9 cellular contexts compared by ENCODE assay signal in genomic region chr13:26759156-26759906, GRCh38. TPM values are rescaled to one million over a fixed set of nuclear protein-coding genes. Genes with fewer than 3 reads are reported as not detected.
DNase-seq lines count a peak whose midpoint lies in the region; ATAC-seq and TF ChIP-seq lines count a peak whose summit lies in the region.
"Had no signal": no experiment of that assay in that cellular context is flagged by ENCODE, and none has a peak within 500 bp of the region (broad histone marks: within the 10 kb centered on the region; RNA-seq: fewer than 3 reads in every experiment).

No MANE protein-coding gene starts in this region.

- no peaks in the 10 kb centered on the region for H3K36me3 Mint-ChIP-seq in activated CD8-positive, alpha-beta T cell treated with anti-CD3 and anti-CD28 coated beads for 36 hours (ENCODE audit: low read depth)

- H3K9me3 ChIP-seq in HUES48 (ENCODE audit: control insufficient read depth, insufficient read depth, low read length) (no peaks in the 10 kb centered on the region), iPS-15b (ENCODE audit: control insufficient read depth, insufficient read depth, low read length) (no peaks in the 10 kb centered on the region), spleen (no peaks in the 10 kb centered on the region)

- ATAC-seq in activated CD8-positive, alpha-beta T cell treated with anti-CD3 and anti-CD28 coated beads for 36 hours: no peak

- H3K27ac ChIP-seq in HUES48 (ENCODE audit: low read depth, low read length): no peak overlapping the region
- H3K27ac ChIP-seq in spleen: no peak overlapping the region

- POLR2A ChIA-PET in activated CD8-positive, alpha-beta T cell treated with anti-CD3 and anti-CD28 coated beads for 36 hours (lab: Charles Lee): no interaction called here

- H3K4me1 Mint-ChIP-seq in activated CD8-positive, alpha-beta T cell treated with anti-CD3 and anti-CD28 coated beads for 36 hours (ENCODE audit: low read depth): peaks cover 7% of the 10 kb centered on the region

- H3K27ac Mint-ChIP-seq in activated CD8-positive, alpha-beta T cell treated with anti-CD3 and anti-CD28 coated beads for 36 hours: no peak overlapping the region
- H3K27ac Mint-ChIP-seq: T-helper 1 cell treated with Interleukin-12 subunit alpha and Interleukin-12 subunit beta and Interleukin-4 antibody, amounts not matched to agents 30 μg/mL and 1 μg/mL, for 36 hours had no signal

- CTCF ChIA-PET in activated CD8-positive, alpha-beta T cell treated with anti-CD3 and anti-CD28 coated beads for 36 hours (lab: Charles Lee): no interaction called here

- H3K4me3 Mint-ChIP-seq in activated CD8-positive, alpha-beta T cell treated with anti-CD3 and anti-CD28 coated beads for 36 hours: peak overlapping the region; percentile 62
- H3K4me3 Mint-ChIP-seq: T-helper 1 cell treated with Interleukin-12 subunit alpha and Interleukin-12 subunit beta and Interleukin-4 antibody, amounts not matched to agents 30 μg/mL and 1 μg/mL, for 36 hours had no signal

- no peaks in the 10 kb centered on the region for H3K9me3 Mint-ChIP-seq in activated CD8-positive, alpha-beta T cell treated with anti-CD3 and anti-CD28 coated beads for 36 hours
- H3K9me3 Mint-ChIP-seq: T-helper 1 cell treated with Interleukin-12 subunit alpha and Interleukin-12 subunit beta and Interleukin-4 antibody, amounts not matched to agents 30 μg/mL and 1 μg/mL, for 36 hours had no signal

- H3K4me3 ChIP-seq in HUES48 (ENCODE audit: low read depth, low read length): peak overlapping the region; percentile 56
- H3K4me3 ChIP-seq in iPS-15b (ENCODE audit: low read depth, low read length): peak overlapping the region; percentile 65
- H3K4me3 ChIP-seq in spleen: peak overlapping the region in 5 of 8 donors; percentile 24 to 66 (median 27)

- DNase-seq in activated CD8-positive, alpha-beta T cell treated with anti-CD3 and anti-CD28 coated beads for 36 hours: no peak
- DNase-seq in spleen (no peak), NCI-H1105 (lab: John Stamatoyannopoulos, UW) (no peak), NCI-H1694 (lab: John Stamatoyannopoulos, UW) (no peak), dermis blood vessel endothelial cell (no peak)
- DNase-seq: NCI-H510A treated with DMSO at 0.1 percent for 48 hours had no signal

- 0 out of 2 replicates have a peak, but pooled peaks cover 4% of the 10 kb centered on the region for H3K4me1 ChIP-seq in HUES48 (ENCODE audit: control insufficient read depth, insufficient read depth, low read length)
- no peaks in the 10 kb centered on the region for H3K4me1 ChIP-seq in iPS-15b (ENCODE audit: control insufficient read depth, insufficient read depth, low read length)
- H3K4me1 ChIP-seq in spleen: peaks cover 4 to 19% (median 11%) of the 10 kb centered on the region in 6 donors

- intact Hi-C loops in activated CD8-positive, alpha-beta T cell treated with anti-CD3 and anti-CD28 coated beads for 36 hours (cut with micrococcal nuclease): no loop called here
- intact Hi-C loops in spleen (cut with DNase I; ENCODE audit: low total_unique reads): no loop called here

- H3K36me3 ChIP-seq in HUES48 (ENCODE audit: control insufficient read depth, insufficient read depth, low read length): no peaks in the 10 kb centered on the region
- no peaks in the 10 kb centered on the region for H3K36me3 ChIP-seq in iPS-15b (ENCODE audit: control insufficient read depth, insufficient read depth, low read length)
- H3K36me3 ChIP-seq in spleen: no peaks in the 10 kb centered on the region

- TF ChIP-seq CTCF in activated CD8-positive, alpha-beta T cell treated with anti-CD3 and anti-CD28 coated beads for 36 hours (IDR thresholded peaks at IDR 0.05): no peak
- no peak for TF ChIP-seq CTCF in spleen (IDR thresholded peaks at IDR 0.05 in 8 of 11, conservative IDR thresholded peaks at IDR 0.05 in 3 of 11)

- no peak for TF ChIP-seq POLR2A in spleen (IDR thresholded peaks at IDR 0.05)

- H3K9ac ChIP-seq in HUES48 (ENCODE audit: low read depth, low read length): no peak overlapping the region
- H3K9ac ChIP-seq in iPS-15b (ENCODE audit: low read depth, low read length): no peak overlapping the region

- 67 to 80% (median 73%) methylated on average over 31 of the region's 31 CpGs for WGBS in spleen, 5 donors

- H3K27me3 ChIP-seq in HUES48 (ENCODE audit: control insufficient read depth, insufficient read depth, low read length) (peaks cover 73% of the 10 kb centered on the region), iPS-15b (ENCODE audit: control insufficient read depth, insufficient read depth, low read length) (peaks cover 63% of the 10 kb centered on the region), spleen (replicated peaks in 1 of 7) (peaks cover 0 to 81% (median 44%) of the 10 kb centered on the region in 7 donors)

- peaks cover 55% of the 10 kb centered on the region for H3K27me3 Mint-ChIP-seq in activated CD8-positive, alpha-beta T cell treated with anti-CD3 and anti-CD28 coated beads for 36 hours

RNA-seq across cellular contexts. Expression of gene GPR12, which starts 1.3 kb away (rescaled TPM):
- total RNA-seq in activated CD8-positive, alpha-beta T cell treated with anti-CD3 and anti-CD28 coated beads for 36 hours: not detected
- total RNA-seq in spleen (under 1 TPM in 1 of 7 donors, not detected in 6; 0.16 TPM), dermis blood vessel endothelial cell (not detected in 2 replicates)
- under 1 TPM; 0.02 to 0.06 (median 0.04) TPM for polyA plus RNA-seq in spleen
